8 cellular contexts compared by ENCODE assay signal in genomic region chr12:96906498-96906848, GRCh38. TPM values are rescaled to one million over a fixed set of nuclear protein-coding genes. Genes with fewer than 3 reads are reported as not detected.
DNase-seq lines count a peak whose midpoint lies in the region; ATAC-seq and TF ChIP-seq lines count a peak whose summit lies in the region.

No MANE protein-coding gene starts in this region.

- DNase-seq in NT2/D1 (ENCODE audit: low read depth, low spot score) (no peak), neural crest cell (ENCODE audit: low read depth, low spot score) (no peak), DMS79 (lab: John Stamatoyannopoulos, UW) (no peak), NCI-H510A (lab: John Stamatoyannopoulos, UW) (no peak), epidermal melanocyte (ENCODE audit: insufficient read length, low spot score) (no peak)

- H3K27me3 Mint-ChIP-seq in neural crest cell (ENCODE audit: low read depth) = no peaks in the 10 kb centered on the region

- peak overlapping the region; percentile 86 to 94 (median 90) for H3K9ac ChIP-seq in BLaER1 treated with 17β-estradiol and CSF1 and Interleukin-3, amounts not matched to agents 10 nM and 100 nM
- peak overlapping the region; percentile 80 for H3K9ac ChIP-seq in NT2/D1 (ENCODE audit: insufficient read length, low read depth)
- H3K9ac ChIP-seq in duodenal mucosa (ENCODE audit: low read depth in 1 of 2, low read length in 2 of 2) = peak overlapping the region; percentile 84 to 96

- H3K27ac ChIP-seq in BLaER1 treated with 17β-estradiol and CSF1 and Interleukin-3, amounts not matched to agents 10 nM and 100 nM = peak overlapping the region; percentile 78 to 91 (median 89); a peak in 21 of 22 replicates
- H3K27ac ChIP-seq in duodenal mucosa (ENCODE audit: low read depth, low read length) = peak overlapping the region; percentile 81

- peaks cover 29 to 43% (median 39%) of the 10 kb centered on the region in 10 experiments for H3K4me1 ChIP-seq in BLaER1 treated with 17β-estradiol and CSF1 and Interleukin-3, amounts not matched to agents 10 nM and 100 nM
- H3K4me1 ChIP-seq in NT2/D1 (ENCODE audit: insufficient read depth, insufficient read length) (no peaks in the 10 kb centered on the region), duodenal mucosa (ENCODE audit: control insufficient read depth in 1 of 2, insufficient read depth in 2 of 2, low read length in 2 of 2) (peaks cover 7 to 10% of the 10 kb centered on the region in 2 donors)

- H3K9me3 Mint-ChIP-seq in neural crest cell = peaks cover 2% of the 10 kb centered on the region

- no peaks in the 10 kb centered on the region for H3K36me3 Mint-ChIP-seq in neural crest cell (ENCODE audit: low read depth)

- peaks cover 33% of the 10 kb centered on the region for H3K4me1 Mint-ChIP-seq in neural crest cell

- no peak for ATAC-seq in GM18498 (IDR thresholded peaks at IDR 0.05; ENCODE audit: unreplicated experiment)

- H3K4me3 Mint-ChIP-seq in neural crest cell = peak overlapping the region; percentile 88

- H3K36me3 ChIP-seq in BLaER1 treated with 17β-estradiol and CSF1 and Interleukin-3, amounts not matched to agents 10 nM and 100 nM = peaks cover 0 to 10% (median 0%) of the 10 kb centered on the region in 11 experiments; a peak in 3 of 22 replicates
- H3K36me3 ChIP-seq in NT2/D1 (ENCODE audit: insufficient read depth, insufficient read length, low read length) = peaks cover 10% of the 10 kb centered on the region
- no peaks in the 10 kb centered on the region for H3K36me3 ChIP-seq in duodenal mucosa (ENCODE audit: control insufficient read depth in 1 of 2, insufficient read depth in 2 of 2, low read length in 2 of 2)

- peaks cover 0 to 3% (median 0%) of the 10 kb centered on the region in 11 experiments; a peak in 4 of 22 replicates for H4K20me1 ChIP-seq in BLaER1 treated with 17β-estradiol and CSF1 and Interleukin-3, amounts not matched to agents 10 nM and 100 nM

- peak overlapping the region; percentile 78 to 93 (median 87) for H3K4me3 ChIP-seq in BLaER1 treated with 17β-estradiol and CSF1 and Interleukin-3, amounts not matched to agents 10 nM and 100 nM
- peak overlapping the region; percentile 85 for H3K4me3 ChIP-seq in NT2/D1 (ENCODE audit: insufficient read length, low read depth)
- peak overlapping the region; percentile 99 for H3K4me3 ChIP-seq in duodenal mucosa (ENCODE audit: low read depth in 1 of 2, low read length in 2 of 2)

- no peaks in the 10 kb centered on the region for H3K9me3 ChIP-seq in BLaER1 treated with 17β-estradiol and CSF1 and Interleukin-3, amounts not matched to agents 10 nM and 100 nM (replicated peaks in 1 of 11)
- H3K9me3 ChIP-seq in NT2/D1 (ENCODE audit: insufficient read depth, low read length) (no peaks in the 10 kb centered on the region), duodenal mucosa (ENCODE audit: control insufficient read depth in 1 of 2, low read length in 2 of 2) (no peaks in the 10 kb centered on the region)

- H3K27ac Mint-ChIP-seq in neural crest cell (ENCODE audit: unreplicated experiment) = peak overlapping the region; percentile 89

- H3K4me2 ChIP-seq in BLaER1 treated with 17β-estradiol and CSF1 and Interleukin-3, amounts not matched to agents 10 nM and 100 nM = peak overlapping the region; percentile 68 to 93 (median 85)

- H3K27me3 ChIP-seq in BLaER1 treated with 17β-estradiol and CSF1 and Interleukin-3, amounts not matched to agents 10 nM and 100 nM = no peaks in the 10 kb centered on the region
- H3K27me3 ChIP-seq in NT2/D1 (ENCODE audit: insufficient read depth, insufficient read length) (no peaks in the 10 kb centered on the region), duodenal mucosa (ENCODE audit: control insufficient read depth in 1 of 2, insufficient read depth in 2 of 2, low read length in 2 of 2) (no peaks in the 10 kb centered on the region)

- no peak for TF ChIP-seq CTCF in neural crest cell (conservative IDR thresholded peaks at IDR 0.05)

RNA-seq across cellular contexts. Expression of gene NEDD1, which starts 0.6 kb away (rescaled TPM):
- 34.8 and 37.3 TPM in 2 replicates for total RNA-seq in neural crest cell
